In the genomic region with DNA sequence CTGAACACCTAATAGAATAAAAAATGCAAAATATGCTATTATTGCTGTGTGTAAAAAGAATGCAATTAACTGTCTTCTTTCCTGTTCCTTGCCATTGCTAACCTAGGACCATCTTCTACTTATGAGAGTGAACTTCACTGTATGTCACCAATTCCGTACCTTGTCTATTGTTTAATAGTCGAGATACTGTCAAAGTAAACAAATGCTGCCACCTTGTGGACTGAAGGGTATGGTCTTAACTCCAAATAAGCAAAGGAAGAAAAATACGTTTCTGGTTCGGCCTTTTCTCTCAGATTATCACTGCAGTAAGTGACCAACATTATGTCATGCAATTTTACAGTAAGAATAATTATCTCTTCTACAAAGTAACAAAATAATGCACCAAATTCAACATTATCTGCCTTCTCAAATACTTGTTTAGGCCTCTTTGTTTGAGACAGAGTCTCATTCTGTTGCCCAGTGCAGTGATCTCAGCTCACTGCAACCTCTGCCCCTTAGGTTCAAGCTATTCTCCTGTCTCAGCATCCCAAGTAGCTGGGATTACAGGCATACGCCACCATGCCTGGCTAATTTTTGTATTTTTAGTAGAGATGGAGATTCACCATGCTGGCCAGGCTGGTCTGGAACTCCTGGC, we compare ENCODE assay signal across 1 cellular context.
TF ChIP-seq lines count a peak whose summit lies in the region.

No MANE protein-coding gene starts in this region.

TF ChIP-seq in WTC11, 78 proteins besides CTCF, POLR2A, EP300 and RAD21 (continued from another document):
- TF ChIP-seq ARID4B (CRISPR knock-in tag; IDR thresholded peaks at IDR 0.05; ENCODE audit: borderline replicate concordance): no peak
TF ChIP-seq in WTC11: peak in this region for 0.
